8 cellular contexts compared by ENCODE assay signal in genomic region chr22:32801436-32802290, GRCh38. TPM values are rescaled to one million over a fixed set of nuclear protein-coding genes. Genes with fewer than 3 reads are reported as not detected.
DNase-seq lines count a peak whose midpoint lies in the region; ATAC-seq and TF ChIP-seq lines count a peak whose summit lies in the region.

Gene TIMP3 (plus strand): TSS chr22:32801705. CDS start chr22:32802002, 297 bp downstream.

- no peak within 1 kb of the TSS for H3K27ac Mint-ChIP-seq in activated T-cell treated with anti-CD3 and anti-CD28 coated beads, Interleukin-2, amount 50 U/mL, for 72 hours
- H3K27ac Mint-ChIP-seq in neural crest cell (ENCODE audit: unreplicated experiment) = no peak within 1 kb of the TSS

- H3K27me3 Mint-ChIP-seq in activated T-cell treated with anti-CD3 and anti-CD28 coated beads, Interleukin-2, amount 50 U/mL, for 72 hours (ENCODE audit: low read depth) = peaks cover 64% of the 10 kb centered on the region
- H3K27me3 Mint-ChIP-seq in neural crest cell (ENCODE audit: low read depth) = peaks cover 44% of the 10 kb centered on the region

- peak within 1 kb of the TSS; percentile 46 to 58 for H3K4me3 Mint-ChIP-seq in activated T-cell treated with anti-CD3 and anti-CD28 coated beads, Interleukin-2, amount 50 U/mL, for 72 hours
- peak within 1 kb of the TSS; percentile 94 for H3K4me3 Mint-ChIP-seq in neural crest cell

- H3K9me3 Mint-ChIP-seq in activated T-cell treated with anti-CD3 and anti-CD28 coated beads, Interleukin-2, amount 50 U/mL, for 72 hours = no peaks in the 10 kb centered on the region
- H3K9me3 Mint-ChIP-seq in neural crest cell = no peaks in the 10 kb centered on the region

- peak; percentile 2 for DNase-seq in NCI-H748 (lab: John Stamatoyannopoulos, UW; ENCODE audit: unreplicated experiment)
- no peak for DNase-seq in NCI-H748 treated with DMSO at 0.1 percent for 48 hours (lab: John Stamatoyannopoulos, UW)
- DNase-seq in activated T-cell treated with anti-CD3 and anti-CD28 coated beads, Interleukin-2, amount 50 U/mL, for 72 hours = peak in 1 of 2 donors; percentile 25
- DNase-seq in glomerular endothelial cell (ENCODE audit: extremely low read depth, low read depth, low spot score) = no peak
- DNase-seq in neural crest cell (ENCODE audit: low read depth, low spot score) = peak; percentile 67
- DNase-seq in activated gamma-delta T cell (lab: John Stamatoyannopoulos, UW) = no peak
- DNase-seq in MV-4-11 (lab: John Stamatoyannopoulos, UW) = no peak

- peaks cover 6% of the 10 kb centered on the region for H3K4me1 Mint-ChIP-seq in activated T-cell treated with anti-CD3 and anti-CD28 coated beads, Interleukin-2, amount 50 U/mL, for 72 hours (ENCODE audit: low read depth)
- peaks cover 51% of the 10 kb centered on the region for H3K4me1 Mint-ChIP-seq in neural crest cell

- no peaks in the 10 kb centered on the region for H3K36me3 Mint-ChIP-seq in activated T-cell treated with anti-CD3 and anti-CD28 coated beads, Interleukin-2, amount 50 U/mL, for 72 hours (ENCODE audit: insufficient read depth in 2 of 2)
- no peaks in the 10 kb centered on the region for H3K36me3 Mint-ChIP-seq in neural crest cell (ENCODE audit: low read depth)

- peak; percentile 39 to 48 for ATAC-seq in activated T-cell treated with anti-CD3 and anti-CD28 coated beads, Interleukin-2, amount 50 U/mL, for 72 hours (replicated peaks in 1 of 2)
- ATAC-seq in HG03039 (IDR thresholded peaks at IDR 0.05; ENCODE audit: unreplicated experiment) = no peak

- no peak for TF ChIP-seq CTCF in neural crest cell (conservative IDR thresholded peaks at IDR 0.05)

RNA-seq across cellular contexts. Expression of gene TIMP3, which starts in this region (rescaled TPM):
- total RNA-seq in activated T-cell treated with anti-CD3 and anti-CD28 coated beads, Interleukin-2, amount 50 U/mL, for 72 hours = under 1 TPM in 1 of 2 donors, not detected in 1; 0.07 TPM
- total RNA-seq in glomerular endothelial cell = 69.8 and 194 TPM in 2 replicates
- 20.7 and 21.6 TPM in 2 replicates for total RNA-seq in neural crest cell

Comparison
In these comparisons a context has a peak if more than half of its experiments do, and no peak if none do; other contexts are left out.
1. RNA of gene TIMP3 (total RNA-seq): 69.8 to 194 TPM in glomerular endothelial cell and 20.7 to 21.6 TPM in neural crest cell; 0.07 TPM in activated T-cell treated with anti-CD3 and anti-CD28 coated beads, Interleukin-2, amount 50 U/mL, for 72 hours; every median in the first group is over 10 times any median in the second.
2. DNase-seq: peak in NCI-H748 (single experiment) and neural crest cell (single experiment); none in NCI-H748 treated with DMSO at 0.1 percent for 48 hours (single experiment), glomerular endothelial cell (single experiment), activated gamma-delta T cell (single experiment) and MV-4-11 (single experiment).
3. Peak in ATAC-seq in activated T-cell treated with anti-CD3 and anti-CD28 coated beads, Interleukin-2, amount 50 U/mL, for 72 hours; RNA of the gene not detected or under 1 TPM.